ENCODE assay signal across 10 cellular contexts in the genomic region with DNA sequence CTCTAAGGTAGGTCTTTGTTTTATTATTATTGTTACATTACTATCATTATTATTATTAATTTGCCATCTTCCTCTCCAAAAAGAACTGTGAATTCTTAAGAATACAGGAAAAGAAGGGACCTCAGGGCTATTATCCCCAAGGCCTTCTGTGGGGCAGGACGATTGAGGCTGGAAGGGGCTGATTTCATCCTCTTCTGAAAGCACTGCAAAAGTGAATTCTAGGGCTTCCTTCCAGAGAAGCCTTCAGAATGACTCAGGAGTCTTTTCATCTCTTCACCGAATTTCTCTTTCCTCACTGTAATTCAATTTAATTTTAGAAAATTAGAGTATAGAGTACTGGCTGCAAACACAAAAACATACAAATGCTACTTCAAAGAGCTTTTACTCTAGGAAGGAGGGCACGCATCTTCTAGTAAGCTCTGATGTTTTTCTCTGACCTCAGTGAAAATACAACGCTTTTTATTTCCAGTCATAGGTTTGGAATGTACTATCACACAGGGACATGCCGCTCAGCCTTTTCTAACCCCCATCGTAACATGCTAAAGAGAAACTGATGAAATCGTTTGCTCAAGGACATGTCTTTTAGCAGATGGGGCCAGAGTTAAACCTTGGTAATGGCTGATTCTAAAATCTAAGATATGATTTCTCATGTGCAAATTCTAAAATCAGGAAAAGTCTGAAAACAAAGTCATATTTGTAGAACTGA.
DNase-seq lines count a peak whose midpoint lies in the region; ATAC-seq and TF ChIP-seq lines count a peak whose summit lies in the region.
"Had no signal": no experiment of that assay in that cellular context is flagged by ENCODE, and none has a peak within 500 bp of the region (broad histone marks: within the 10 kb centered on the region; RNA-seq: fewer than 3 reads in every experiment).

No MANE protein-coding gene starts in this region.

- H3K4me1 ChIP-seq in H9 (ENCODE audit: insufficient read depth, low read length) (peaks cover 11% of the 10 kb centered on the region; the same call in 1 of the 2 replicates), right cardiac atrium (ENCODE audit: control insufficient read depth, insufficient read depth, low read length) (no peaks in the 10 kb centered on the region), smooth muscle cell (ENCODE audit: low read depth) (peaks cover 19% of the 10 kb centered on the region)

- H3K27me3 ChIP-seq in H9 (ENCODE audit: insufficient read depth, low read length) (no peaks in the 10 kb centered on the region), right cardiac atrium (ENCODE audit: control insufficient read depth, insufficient read depth) (no peaks in the 10 kb centered on the region), smooth muscle cell (ENCODE audit: low read depth) (no peaks in the 10 kb centered on the region)

- H3K4me2 ChIP-seq in H9 (ENCODE audit: insufficient read depth, insufficient read length, low read length) (no peak overlapping the region), smooth muscle cell (peak overlapping the region; percentile 82)

- H3K23ac ChIP-seq in H9 (ENCODE audit: insufficient read length, low read depth, low read length) = no peak overlapping the region

- H2BK120ac ChIP-seq in H9 (ENCODE audit: low read depth, low read length, poor library complexity, severe bottlenecking) = no peak overlapping the region

- H3K14ac ChIP-seq in H9 (ENCODE audit: insufficient read depth, low read length) = no peak overlapping the region

- no peak overlapping the region for H4K5ac ChIP-seq in H9 (ENCODE audit: insufficient read length, low read depth, low read length)

- H3K79me2 ChIP-seq in H9 (ENCODE audit: insufficient read depth, low read length) (no peaks in the 10 kb centered on the region), smooth muscle cell (ENCODE audit: low read depth) (no peaks in the 10 kb centered on the region)

- H3K9ac ChIP-seq in H9 (ENCODE audit: extremely low read depth, insufficient read length, low read length) (no peak overlapping the region), smooth muscle cell (ENCODE audit: low read depth) (peak overlapping the region; percentile 70)

- no peak overlapping the region for H3K18ac ChIP-seq in H9 (ENCODE audit: insufficient read length, low read depth, low read length)

- H3K27ac Mint-ChIP-seq in H9 = peak overlapping the region; percentile 45 to 92 (median 89); a peak in 4 of 7 replicates
- H3K27ac Mint-ChIP-seq: dendritic cell treated with granulocyte-macrophage colony-stimulating factor and Interleukin-4, amounts not matched to agents 40 ng/mL and 50 ng/mL, for 4 days had no signal

- TF ChIP-seq CTCF in H9 (conservative IDR thresholded peaks at IDR 0.05) = no peak
- no peak for TF ChIP-seq CTCF in astrocyte of the spinal cord (IDR thresholded peaks at IDR 0.05; ENCODE audit: low read depth, low read length)
- TF ChIP-seq CTCF in smooth muscle cell (IDR thresholded peaks at IDR 0.05; ENCODE audit: borderline replicate concordance, insufficient read depth, poor library complexity, severe bottlenecking) = no peak

- H3K4ac ChIP-seq in H9 (ENCODE audit: low read depth, low read length) = no peak overlapping the region

- H4K91ac ChIP-seq in H9 (ENCODE audit: insufficient read length, low read depth, low read length) = no peak overlapping the region

- no peak overlapping the region for H3K56ac ChIP-seq in H9 (ENCODE audit: insufficient read length, low read depth, low read length)

- H3K79me1 ChIP-seq in H9 (ENCODE audit: insufficient read depth, low read depth, low read length, poor library complexity, severe bottlenecking) = no peaks in the 10 kb centered on the region

- peaks cover 14 to 17% of the 10 kb centered on the region in 2 experiments; a peak in 4 of 5 replicates for H3K9me3 Mint-ChIP-seq in H9
- no peaks in the 10 kb centered on the region for H3K9me3 Mint-ChIP-seq in activated T-cell treated with anti-CD3 and anti-CD28 coated beads, Interleukin-2, amount 50 U/mL, for 4 hours

- no peak overlapping the region for H2BK5ac ChIP-seq in H9 (ENCODE audit: insufficient read length, low read length)

- H3K4me3 ChIP-seq in astrocyte of the spinal cord (ENCODE audit: low read depth, low read length) (no peak overlapping the region), right cardiac atrium (ENCODE audit: low read length) (no peak overlapping the region), smooth muscle cell (peak overlapping the region; percentile 26)

- intact Hi-C loops in right cardiac atrium (cut with DNase I) = no loop called here

- H3K4me1 Mint-ChIP-seq in H9 = peaks cover 23 to 34% of the 10 kb centered on the region in 2 experiments
- peaks cover 18% of the 10 kb centered on the region for H3K4me1 Mint-ChIP-seq in activated T-cell treated with anti-CD3 and anti-CD28 coated beads, Interleukin-2, amount 50 U/mL, for 4 hours (ENCODE audit: low read depth)

- H2BK20ac ChIP-seq in H9 (ENCODE audit: low read depth, low read length, poor library complexity, severe bottlenecking) = no peak overlapping the region

- H2AK5ac ChIP-seq in H9 (ENCODE audit: insufficient read length, low read length) = no peak overlapping the region

- H2BK15ac ChIP-seq in H9 (ENCODE audit: low read depth, low read length) = no peak overlapping the region

- DNase-seq in H9 = no peak
- peak; percentile 93 for DNase-seq in astrocyte of the spinal cord (ENCODE audit: low read depth, low spot score)
- no peak for DNase-seq in right cardiac atrium
- no peak for DNase-seq in smooth muscle cell (lab: John Stamatoyannopoulos, UW; ENCODE audit: unreplicated experiment)
- no peak for DNase-seq in NCI-H446 treated with DMSO at 0.1 percent for 48 hours (lab: John Stamatoyannopoulos, UW)
- no peak for DNase-seq in activated T-cell treated with anti-CD3 and anti-CD28 coated beads, Interleukin-2, amount 50 U/mL, for 4 hours
- DNase-seq in GM19238 (ENCODE audit: insufficient read length, low spot score) = no peak
- DNase-seq: NCI-H2029 had no signal

- H3K27ac ChIP-seq in H9 (ENCODE audit: insufficient read length, low read depth, low read length) (peak overlapping the region; percentile 29), right cardiac atrium (ENCODE audit: low read length) (peak overlapping the region; percentile 89), smooth muscle cell (ENCODE audit: low read depth) (peak overlapping the region; percentile 95)

- no peaks in the 10 kb centered on the region for H3K36me3 ChIP-seq in smooth muscle cell (ENCODE audit: low read depth)

- H3K4me3 Mint-ChIP-seq in H9 = peak overlapping the region in 1 of 2 experiments; percentile 58; a peak in 2 of 5 replicates
- H3K4me3 Mint-ChIP-seq in activated T-cell treated with anti-CD3 and anti-CD28 coated beads, Interleukin-2, amount 50 U/mL, for 4 hours = no peak overlapping the region
- H3K4me3 Mint-ChIP-seq: dendritic cell treated with granulocyte-macrophage colony-stimulating factor and Interleukin-4, amounts not matched to agents 40 ng/mL and 50 ng/mL, for 4 days had no signal

- in situ Hi-C loops in astrocyte of the spinal cord (cut with HindIII; ENCODE audit: low sequenced_read_pairs) = no loop called here

- H3K9me3 ChIP-seq in H9 (ENCODE audit: control insufficient read depth, low read depth, low read length) (no peaks in the 10 kb centered on the region), right cardiac atrium (ENCODE audit: control insufficient read depth, low read length) (no peaks in the 10 kb centered on the region), smooth muscle cell (replicated peaks; ENCODE audit: low read depth) (no peaks in the 10 kb centered on the region)

- no peaks in the 10 kb centered on the region for H3K23me2 ChIP-seq in H9 (ENCODE audit: insufficient read length, low read depth, low read length, poor library complexity, severe bottlenecking)

- no peaks in the 10 kb centered on the region for H4K20me1 ChIP-seq in H9 (ENCODE audit: control insufficient read depth, insufficient read depth, insufficient read length)
- H4K20me1 ChIP-seq in smooth muscle cell (ENCODE audit: low read depth) = no peaks in the 10 kb centered on the region

- H2BK12ac ChIP-seq in H9 (ENCODE audit: insufficient read length, low read depth, low read length) = no peak overlapping the region

- H3T11ph ChIP-seq in H9 (ENCODE audit: low read length) = no peak overlapping the region

- peaks cover 0 to 12% (median 8%) of the 10 kb centered on the region in 3 experiments; a peak in 4 of 7 replicates for H3K36me3 Mint-ChIP-seq in H9 (ENCODE audit: insufficient read depth in 1 of 3, low read depth in 3 of 3)
- H3K36me3 Mint-ChIP-seq in activated T-cell treated with anti-CD3 and anti-CD28 coated beads, Interleukin-2, amount 50 U/mL, for 4 hours (ENCODE audit: insufficient read depth) = no peaks in the 10 kb centered on the region

- H2AFZ ChIP-seq in H9 (ENCODE audit: low read length) (no peak overlapping the region), smooth muscle cell (ENCODE audit: low read depth) (no peak overlapping the region)

- WGBS in H9 (ENCODE audit: extremely low coverage, insufficient read length, low lambda C conversion rate) = no CpG with 5 or more reads among the region's 7 CpGs
- 35% methylated on average over 7 of the region's 7 CpGs for WGBS in right cardiac atrium
- WGBS in smooth muscle cell (ENCODE audit: low lambda C conversion rate) = 0% methylated on average over 7 of the region's 7 CpGs

- H3F3A ChIP-seq in smooth muscle cell (ENCODE audit: low read depth) = peaks cover 19% of the 10 kb centered on the region

- ATAC-seq in right cardiac atrium = peak; percentile 54 to 60
- no peak for ATAC-seq in activated T-cell treated with anti-CD3 and anti-CD28 coated beads, Interleukin-2, amount 50 U/mL, for 4 hours
- ATAC-seq in GM18868 (IDR thresholded peaks at IDR 0.05; ENCODE audit: unreplicated experiment) = no peak

- H4K8ac ChIP-seq in H9 (replicated peaks; ENCODE audit: insufficient read length, low read depth, low read length) = no peak overlapping the region

- H3K27me3 Mint-ChIP-seq in H9 (ENCODE audit: low read depth) = peaks cover 3% of the 10 kb centered on the region; the same call in 1 of the 2 replicates
- peaks cover 10% of the 10 kb centered on the region for H3K27me3 Mint-ChIP-seq in activated T-cell treated with anti-CD3 and anti-CD28 coated beads, Interleukin-2, amount 50 U/mL, for 4 hours (ENCODE audit: low read depth)

Comparison
In these comparisons a context has a peak if more than half of its experiments do, and no peak if none do; other contexts are left out.
1. H3K27ac ChIP-seq: peak in every context shown above with its lines; median percentile 95 in smooth muscle cell; 89 in right cardiac atrium; 29 in H9.
2. ATAC-seq: peak in right cardiac atrium (2 of 2); none in activated T-cell treated with anti-CD3 and anti-CD28 coated beads, Interleukin-2, amount 50 U/mL, for 4 hours (0 of 2) and GM18868 (single experiment).